In the genomic region with DNA sequence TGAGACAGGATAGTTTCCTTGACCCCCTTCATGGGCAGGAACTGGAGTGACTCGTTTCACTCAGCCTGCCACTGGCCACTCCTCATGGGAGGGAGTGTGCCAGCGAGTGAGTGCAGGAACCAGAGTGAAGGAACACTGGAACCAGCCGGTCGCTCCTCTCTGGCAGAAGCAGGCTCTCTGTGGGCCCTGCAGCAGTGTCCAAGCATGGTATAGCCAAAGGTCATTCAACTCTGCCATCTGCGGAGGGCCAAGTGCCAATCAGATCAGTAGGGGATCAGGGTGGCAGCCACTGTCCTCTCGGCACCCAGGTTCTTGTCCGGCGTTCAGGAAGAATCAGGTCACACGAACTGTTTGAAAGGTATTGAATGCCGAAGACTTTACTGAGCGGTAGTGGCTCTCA, we compare ENCODE assay signal across 15 cellular contexts.
A peak's percentile ranks its signal among the peaks of the same experiment; 100 is the strongest.
DNase-seq lines count a peak whose midpoint lies in the region; ATAC-seq and TF ChIP-seq lines count a peak whose summit lies in the region.
"Had no signal": no experiment of that assay in that cellular context is flagged by ENCODE, and none has a peak within 500 bp of the region (broad histone marks: within the 10 kb centered on the region; RNA-seq: fewer than 3 reads in every experiment).

No MANE protein-coding gene starts in this region.

- TF ChIP-seq POLR2A in spleen (IDR thresholded peaks at IDR 0.05): no peak

- H3K36me3 Mint-ChIP-seq in CD14-positive monocyte (no peaks in the 10 kb centered on the region), H9 (ENCODE audit: insufficient read depth in 1 of 3, low read depth in 3 of 3) (no peaks in the 10 kb centered on the region)
- H3K36me3 Mint-ChIP-seq: CD8-positive, alpha-beta memory T cell had no signal

- H3K79me1 ChIP-seq in H9 (ENCODE audit: insufficient read depth, low read depth, low read length, poor library complexity, severe bottlenecking): no peaks in the 10 kb centered on the region

- H3K27ac ChIP-seq in H9 (ENCODE audit: insufficient read length, low read depth, low read length) (no peak overlapping the region), right cardiac atrium (ENCODE audit: low read length) (no peak overlapping the region), spleen (no peak overlapping the region)
- H3K27ac ChIP-seq: A549, GM23248 had no signal

- no peak overlapping the region for H2AFZ ChIP-seq in H9 (ENCODE audit: low read length)
- H2AFZ ChIP-seq: GM23248 had no signal

- H3K79me2 ChIP-seq in H9 (ENCODE audit: insufficient read depth, low read length): no peaks in the 10 kb centered on the region

- H3K18ac ChIP-seq in H9 (ENCODE audit: insufficient read length, low read depth, low read length): no peak overlapping the region

- no peaks in the 10 kb centered on the region for H3K27me3 ChIP-seq in H9 (ENCODE audit: insufficient read depth, low read length)
- no peaks in the 10 kb centered on the region for H3K27me3 ChIP-seq in right cardiac atrium (ENCODE audit: control insufficient read depth, insufficient read depth)
- H3K27me3 ChIP-seq in spleen (replicated peaks in 1 of 7): no peaks in the 10 kb centered on the region
- H3K27me3 ChIP-seq: BE2C had no signal

- no peak overlapping the region for H3K4me3 Mint-ChIP-seq in CD14-positive monocyte
- no peak overlapping the region for H3K4me3 Mint-ChIP-seq in H9
- H3K4me3 Mint-ChIP-seq: CD8-positive, alpha-beta memory T cell had no signal

- H4K20me1 ChIP-seq in H9 (ENCODE audit: control insufficient read depth, insufficient read depth, insufficient read length): no peaks in the 10 kb centered on the region

- H3K56ac ChIP-seq in H9 (ENCODE audit: insufficient read length, low read depth, low read length): no peak overlapping the region

- no peak overlapping the region for H4K91ac ChIP-seq in H9 (ENCODE audit: insufficient read length, low read depth, low read length)

- H3K4me3 ChIP-seq in right cardiac atrium (ENCODE audit: low read length) (no peak overlapping the region), spleen (no peak overlapping the region)
- H3K4me3 ChIP-seq: A549, GM23248, HAP-1 had no signal

- H2BK20ac ChIP-seq in H9 (ENCODE audit: low read depth, low read length, poor library complexity, severe bottlenecking): no peak overlapping the region

- ATAC-seq in right cardiac atrium (peak in 1 of 2 donors; percentile 29), GM19397 (IDR thresholded peaks at IDR 0.05; ENCODE audit: unreplicated experiment) (no peak)
- ATAC-seq: A549, HepG2 had no signal

- no peak overlapping the region for H2BK5ac ChIP-seq in H9 (ENCODE audit: insufficient read length, low read length)

- no peaks in the 10 kb centered on the region for H3K4me1 Mint-ChIP-seq in CD14-positive monocyte
- peaks cover 38 to 44% of the 10 kb centered on the region in 2 experiments for H3K4me1 Mint-ChIP-seq in H9
- H3K4me1 Mint-ChIP-seq: CD8-positive, alpha-beta memory T cell had no signal

- no peak overlapping the region for H3K4me2 ChIP-seq in H9 (ENCODE audit: insufficient read depth, insufficient read length, low read length)
- H3K4me2 ChIP-seq: A549 had no signal

- H3T11ph ChIP-seq in H9 (ENCODE audit: low read length): no peak overlapping the region

- no peak overlapping the region for H3K9ac ChIP-seq in H9 (ENCODE audit: extremely low read depth, insufficient read length, low read length)
- H3K9ac ChIP-seq: GM23248 had no signal

- peak overlapping the region; percentile 50 for H3K14ac ChIP-seq in H9 (ENCODE audit: insufficient read depth, low read length)

- no peak overlapping the region for H4K8ac ChIP-seq in H9 (replicated peaks; ENCODE audit: insufficient read length, low read depth, low read length)

- H3K36me3 ChIP-seq in spleen: no peaks in the 10 kb centered on the region
- H3K36me3 ChIP-seq: BE2C, HAP-1 had no signal

- H3K9me3 ChIP-seq in H9 (ENCODE audit: control insufficient read depth, low read depth, low read length) (no peaks in the 10 kb centered on the region), right cardiac atrium (ENCODE audit: control insufficient read depth, low read length) (no peaks in the 10 kb centered on the region), spleen (no peaks in the 10 kb centered on the region)
- H3K9me3 ChIP-seq: A549, BE2C, Caco-2, HAP-1 had no signal

- intact Hi-C loops in CD14-positive monocyte (cut with micrococcal nuclease) (no loop called here), right cardiac atrium (cut with DNase I) (loop anchor here in 1 of 4 donors (10.0 kb wide), 1 partner anchor 86 kb away; no protein-coding TSS in a partner anchor), spleen (cut with DNase I; ENCODE audit: low total_unique reads) (no loop called here)

- H2AK5ac ChIP-seq in H9 (ENCODE audit: insufficient read length, low read length): no peak overlapping the region

- no peak for TF ChIP-seq CTCF in CD14-positive monocyte (IDR thresholded peaks at IDR 0.05)
- TF ChIP-seq CTCF in H9 (conservative IDR thresholded peaks at IDR 0.05): no peak
- TF ChIP-seq CTCF in spleen (IDR thresholded peaks at IDR 0.05 in 8 of 11, conservative IDR thresholded peaks at IDR 0.05 in 3 of 11): no peak

- no peaks in the 10 kb centered on the region for H3K23me2 ChIP-seq in H9 (ENCODE audit: insufficient read length, low read depth, low read length, poor library complexity, severe bottlenecking)

- H3K4me1 ChIP-seq in H9 (ENCODE audit: insufficient read depth, low read length) (no peaks in the 10 kb centered on the region; the same call in 1 of the 2 replicates), right cardiac atrium (ENCODE audit: control insufficient read depth, insufficient read depth, low read length) (peaks cover 8% of the 10 kb centered on the region), spleen (no peaks in the 10 kb centered on the region)
- H3K4me1 ChIP-seq: BE2C, Caco-2 had no signal

- WGBS in H9 (ENCODE audit: extremely low coverage, insufficient read length, low lambda C conversion rate): no CpG with 5 or more reads among the region's 11 CpGs
- 77% methylated on average over 11 of the region's 11 CpGs for WGBS in right cardiac atrium
- WGBS in spleen, 5 donors: 84 to 91% (median 88%) methylated on average over 11 of the region's 11 CpGs

- peaks cover 0 to 3% (median 0%) of the 10 kb centered on the region in 7 donors for H3K9me3 Mint-ChIP-seq in CD14-positive monocyte
- H3K9me3 Mint-ChIP-seq in H9: no peaks in the 10 kb centered on the region
- H3K9me3 Mint-ChIP-seq: CD8-positive, alpha-beta memory T cell had no signal

- H4K5ac ChIP-seq in H9 (ENCODE audit: insufficient read length, low read depth, low read length): no peak overlapping the region

- H2BK120ac ChIP-seq in H9 (ENCODE audit: low read depth, low read length, poor library complexity, severe bottlenecking): no peak overlapping the region

- peak; percentile 36 for DNase-seq in CD14-positive monocyte (ENCODE audit: low spot score)
- no peak for DNase-seq in H9
- peak in 2 of 3 donors; percentile 11 to 36 for DNase-seq in right cardiac atrium
- DNase-seq in spleen: peak; percentile 68
- DNase-seq in medulla oblongata (ENCODE audit: extremely low spot score): no peak
- DNase-seq in NCI-H1694 treated with DMSO at 0.1 percent for 48 hours (lab: John Stamatoyannopoulos, UW): no peak
- DNase-seq: BE2C; Caco-2; CD8-positive, alpha-beta memory T cell; GF-D8; GM23248 had no signal

- H2BK15ac ChIP-seq in H9 (ENCODE audit: low read depth, low read length): no peak overlapping the region

- no peak overlapping the region for H2BK12ac ChIP-seq in H9 (ENCODE audit: insufficient read length, low read depth, low read length)

- H3K27me3 Mint-ChIP-seq in CD14-positive monocyte (ENCODE audit: low read depth in 3 of 3): no peaks in the 10 kb centered on the region
- H3K27me3 Mint-ChIP-seq in H9 (ENCODE audit: low read depth): no peaks in the 10 kb centered on the region; the same call in 1 of the 2 replicates

- H3K4ac ChIP-seq in H9 (ENCODE audit: low read depth, low read length): no peak overlapping the region

- H3K27ac Mint-ChIP-seq in CD14-positive monocyte: no peak overlapping the region
- no peak overlapping the region for H3K27ac Mint-ChIP-seq in H9
- H3K27ac Mint-ChIP-seq: CD8-positive, alpha-beta memory T cell had no signal

- H3K23ac ChIP-seq in H9 (ENCODE audit: insufficient read length, low read depth, low read length): no peak overlapping the region

Comparison
In these comparisons a context has a peak if more than half of its experiments do, and no peak if none do; other contexts are left out.
1. DNase-seq: peak in CD14-positive monocyte (single experiment), right cardiac atrium (2 of 3) and spleen (single experiment); none in H9 (single experiment), medulla oblongata (single experiment) and NCI-H1694 treated with DMSO at 0.1 percent for 48 hours (single experiment).